ENCODE assay signal across 10 cellular contexts in the genomic region with DNA sequence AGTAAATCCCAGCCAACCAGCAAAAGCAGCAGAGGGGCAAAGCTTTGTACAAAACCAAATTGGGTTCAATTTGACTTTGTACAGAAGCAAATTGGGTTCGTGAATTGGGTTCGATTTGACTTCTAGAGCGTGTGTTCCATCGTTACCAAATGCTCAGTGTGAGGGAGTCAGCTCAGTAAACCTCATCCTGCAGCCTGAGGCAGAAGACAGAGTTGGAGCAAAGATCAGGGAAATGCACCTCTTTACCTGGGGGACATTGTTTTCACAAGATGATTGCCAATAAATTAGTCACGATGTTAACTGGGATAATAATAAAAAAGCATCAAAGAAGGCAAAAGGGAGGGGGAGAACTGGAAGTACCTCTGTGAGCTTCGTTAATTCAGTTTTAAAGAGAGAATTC. TPM values are rescaled to one million over a fixed set of nuclear protein-coding genes. Genes with fewer than 3 reads are reported as not detected.
DNase-seq lines count a peak whose midpoint lies in the region; ATAC-seq, FAIRE-seq and TF ChIP-seq lines count a peak whose summit lies in the region.
"Had no signal": no experiment of that assay in that cellular context is flagged by ENCODE, and none has a peak within 500 bp of the region (broad histone marks: within the 10 kb centered on the region; RNA-seq: fewer than 3 reads in every experiment).

No MANE protein-coding gene starts in this region.

- H2AFZ ChIP-seq in mesenchymal stem cell (ENCODE audit: low read depth, low read length), result no peak overlapping the region

- H3K36me3 ChIP-seq in bronchial epithelial cell (ENCODE audit: control insufficient read depth, insufficient read depth, low read length) (no peaks in the 10 kb centered on the region), mesenchymal stem cell (ENCODE audit: control insufficient read depth in 1 of 2, insufficient read depth in 2 of 2, low read depth in 1 of 2, low read length in 2 of 2) (peaks cover 0 to 3% of the 10 kb centered on the region in 2 experiments), tibial artery (peaks cover 0 to 14% (median 8%) of the 10 kb centered on the region in 3 donors)

- H3K9me3 Mint-ChIP-seq in T-helper 2 cell treated with Interferon-gamma antibody and Interleukin-4, amounts not matched to agents 5 μg/mL and 100 μg/mL, for 36 hours, result no peaks in the 10 kb centered on the region

- no peak overlapping the region for H4K91ac ChIP-seq in mesenchymal stem cell (ENCODE audit: low read length)

- no peak overlapping the region for H2BK15ac ChIP-seq in mesenchymal stem cell (ENCODE audit: low read depth, poor library complexity, severe bottlenecking)

- no peak overlapping the region for H3K27ac ChIP-seq in mesenchymal stem cell (ENCODE audit: low read length, poor library complexity, severe bottlenecking)
- peak overlapping the region; percentile 99 for H3K27ac ChIP-seq in tibial artery
- H3K27ac ChIP-seq: A549 had no signal

- H3K4me3 Mint-ChIP-seq in T-helper 2 cell treated with Interferon-gamma antibody and Interleukin-4, amounts not matched to agents 5 μg/mL and 100 μg/mL, for 36 hours, result peak overlapping the region; percentile 25

- peak overlapping the region; percentile 77 for H3K9ac ChIP-seq in mesenchymal stem cell (ENCODE audit: low read length)

- no peak overlapping the region for H2BK5ac ChIP-seq in mesenchymal stem cell (ENCODE audit: low read depth, low read length, poor library complexity, severe bottlenecking)

- no peak overlapping the region for H3K18ac ChIP-seq in mesenchymal stem cell (ENCODE audit: low read depth in 1 of 2, low read length in 2 of 2)

- H2AK5ac ChIP-seq in mesenchymal stem cell (ENCODE audit: low read length, severe bottlenecking), result no peak overlapping the region

- no peak for ATAC-seq in GM19023 (IDR thresholded peaks at IDR 0.05; ENCODE audit: unreplicated experiment)
- ATAC-seq: A549 had no signal

- TF ChIP-seq CTCF in bronchial epithelial cell (IDR thresholded peaks at IDR 0.05; ENCODE audit: insufficient read depth, low read length, severe bottlenecking) (no peak), tibial artery (IDR thresholded peaks at IDR 0.05) (no peak)

- FAIRE-seq in bronchial epithelial cell (lab: Jason Lieb, UNC), result no peak
- FAIRE-seq: A549 had no signal

- intact Hi-C loops in tibial artery (cut with DNase I; ENCODE audit: low total_unique reads), result loop anchor here (10.0 kb wide), 2 partner anchors 55 to 85 kb away; no protein-coding TSS in a partner anchor

- H3K4me1 Mint-ChIP-seq in T-helper 2 cell treated with Interferon-gamma antibody and Interleukin-4, amounts not matched to agents 5 μg/mL and 100 μg/mL, for 36 hours (ENCODE audit: low read depth), result peaks cover 18% of the 10 kb centered on the region

- H3K4me2 ChIP-seq in mesenchymal stem cell (ENCODE audit: low read length, poor library complexity, severe bottlenecking), result no peak overlapping the region

- H3K27me3 Mint-ChIP-seq in T-helper 2 cell treated with Interferon-gamma antibody and Interleukin-4, amounts not matched to agents 5 μg/mL and 100 μg/mL, for 36 hours (ENCODE audit: low read depth), result peaks cover 36% of the 10 kb centered on the region

- no peak for DNase-seq in T-helper 2 cell treated with Interferon-gamma antibody and Interleukin-4, amounts not matched to agents 5 μg/mL and 100 μg/mL, for 36 hours (ENCODE audit: low spot score)
- DNase-seq in T-helper 2 cell (no peak), bronchial epithelial cell (ENCODE audit: low read depth) (peak; percentile 28), mesenchymal stem cell (no peak), tibial artery (no peak), NCI-H146 (lab: John Stamatoyannopoulos, UW) (no peak), iPS-NIHi7 (ENCODE audit: extremely low spot score) (no peak)
- DNase-seq: foreskin melanocyte had no signal

- H3K14ac ChIP-seq in mesenchymal stem cell (ENCODE audit: low read length in 2 of 2), result no peak overlapping the region

- H3K4ac ChIP-seq in mesenchymal stem cell (ENCODE audit: low read depth in 1 of 2, low read length in 2 of 2), result no peak overlapping the region

- H3K27ac Mint-ChIP-seq in T-helper 2 cell treated with Interferon-gamma antibody and Interleukin-4, amounts not matched to agents 5 μg/mL and 100 μg/mL, for 36 hours, result no peak overlapping the region

- H4K8ac ChIP-seq in mesenchymal stem cell (ENCODE audit: low read length), result peak overlapping the region; percentile 4

- peaks cover 10% of the 10 kb centered on the region for H3K4me1 ChIP-seq in mesenchymal stem cell (ENCODE audit: control insufficient read depth, insufficient read depth, low read depth, low read length)
- H3K4me1 ChIP-seq in tibial artery, result peaks cover 0 to 61% (median 34%) of the 10 kb centered on the region in 4 donors

- peaks cover 9% of the 10 kb centered on the region for H3K9me3 ChIP-seq in mesenchymal stem cell (ENCODE audit: control insufficient read depth, low read length)
- H3K9me3 ChIP-seq in tibial artery, result no peaks in the 10 kb centered on the region
- H3K9me3 ChIP-seq: A549 had no signal

- H2BK120ac ChIP-seq in mesenchymal stem cell (ENCODE audit: low read depth, low read length), result no peak overlapping the region

- H3K4me3 ChIP-seq in bronchial epithelial cell (ENCODE audit: low read depth, low read length), result no peak overlapping the region
- peak overlapping the region in 1 of 2 experiments; percentile 88 for H3K4me3 ChIP-seq in mesenchymal stem cell (ENCODE audit: insufficient read depth in 1 of 2, low read depth in 1 of 2, low read length in 2 of 2)
- H3K4me3 ChIP-seq in tibial artery, result peak overlapping the region; percentile 95 to 98

- peaks cover 1% of the 10 kb centered on the region for H3K36me3 Mint-ChIP-seq in T-helper 2 cell treated with Interferon-gamma antibody and Interleukin-4, amounts not matched to agents 5 μg/mL and 100 μg/mL, for 36 hours (ENCODE audit: low read depth)

- H3K27me3 ChIP-seq in bronchial epithelial cell (ENCODE audit: control insufficient read depth, insufficient read depth, low read length) (no peaks in the 10 kb centered on the region), mesenchymal stem cell (ENCODE audit: control insufficient read depth in 1 of 2, insufficient read depth in 1 of 2, low read length in 2 of 2) (no peaks in the 10 kb centered on the region), tibial artery (no peaks in the 10 kb centered on the region)

- H3K79me1 ChIP-seq in mesenchymal stem cell (replicated peaks; ENCODE audit: low read length, poor library complexity, severe bottlenecking), result peaks cover 15% of the 10 kb centered on the region

- 88% methylated on average over 5 of the region's 6 CpGs for WGBS in mesenchymal stem cell

- H3K23ac ChIP-seq in mesenchymal stem cell (ENCODE audit: low read length in 2 of 2), result no peak overlapping the region

- no peak overlapping the region for H2BK12ac ChIP-seq in mesenchymal stem cell (ENCODE audit: low read length in 2 of 2)

RNA-seq across cellular contexts. Expression of a gene that starts 1.5 kb away (rescaled TPM):
- 5.1 and 8.2 TPM in 2 replicates for total RNA-seq in bronchial epithelial cell
- polyA plus RNA-seq in mesenchymal stem cell (2013, experiment 1 of 2), result 5.1 TPM
- 5.2 TPM for polyA plus RNA-seq in mesenchymal stem cell (2013, experiment 2 of 2)

RNA-seq across cellular contexts. Expression of a gene that starts 55.4 kb away (rescaled TPM):
- 21.1 and 24.8 TPM in 2 replicates for total RNA-seq in bronchial epithelial cell
- 17.1 TPM for polyA plus RNA-seq in mesenchymal stem cell (2013, experiment 1 of 2)
- polyA plus RNA-seq in mesenchymal stem cell (2013, experiment 2 of 2), result 17.1 TPM
